Comparison of ENCODE assay signal across 8 cellular contexts in the genomic region with DNA sequence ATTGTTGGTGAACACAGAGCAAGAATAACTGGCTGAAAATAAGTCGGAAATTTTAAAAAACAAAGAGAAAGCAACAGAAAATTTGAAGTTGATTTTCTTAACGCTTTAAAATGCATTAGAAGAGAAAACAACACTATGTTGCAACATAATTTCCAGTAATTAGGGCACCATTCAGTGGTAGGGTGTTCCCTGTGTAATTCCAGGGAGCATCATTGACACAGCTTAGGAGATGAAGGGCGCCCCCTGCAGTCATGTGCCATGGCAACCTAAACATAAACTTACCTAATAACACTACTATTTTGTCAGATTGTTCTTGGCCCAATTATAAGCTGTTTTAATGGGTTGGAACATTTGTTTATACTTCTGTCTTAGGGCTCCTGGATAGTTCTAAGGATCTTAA.
DNase-seq lines count a peak whose midpoint lies in the region; ATAC-seq and TF ChIP-seq lines count a peak whose summit lies in the region.

No MANE protein-coding gene starts in this region.

- no peak for ATAC-seq in HG03342 (IDR thresholded peaks at IDR 0.05; ENCODE audit: unreplicated experiment)

- H3F3A ChIP-seq in GM23248 (ENCODE audit: insufficient read depth): no peaks in the 10 kb centered on the region

- H3K4me1 ChIP-seq in GM23248 (ENCODE audit: insufficient read depth): no peaks in the 10 kb centered on the region
- peaks cover 24% of the 10 kb centered on the region for H3K4me1 ChIP-seq in left ventricle myocardium inferior
- no peaks in the 10 kb centered on the region for H3K4me1 ChIP-seq in testis

- no peak for TF ChIP-seq POLR2A in testis (IDR thresholded peaks at IDR 0.05)

- H3K79me2 ChIP-seq in GM23248 (ENCODE audit: insufficient read depth): no peaks in the 10 kb centered on the region

- in situ Hi-C loops in GM23248 (cut with MboI): no loop called here
- in situ Hi-C loops in SK-MEL-5 (cut with HindIII; ENCODE audit: low pct_unique_long_range_greater_than_20kb, low sequenced_read_pairs): no loop called here

- H3K9me2 ChIP-seq in GM23248 (ENCODE audit: insufficient read depth): no peaks in the 10 kb centered on the region

- peak overlapping the region; percentile 39 for H3K4me2 ChIP-seq in GM23248 (ENCODE audit: unreplicated experiment)

- H3K36me3 ChIP-seq in GM23248 (ENCODE audit: low read depth) (no peaks in the 10 kb centered on the region), left ventricle myocardium inferior (peaks cover 16% of the 10 kb centered on the region), testis (ENCODE audit: low read depth, missing control alignments) (no peaks in the 10 kb centered on the region)

- peak; percentile 21 for DNase-seq in AG08396 (ENCODE audit: low spot score)
- DNase-seq in GM23248: peak; percentile 79
- peak; percentile 53 for DNase-seq in SK-MEL-5 (ENCODE audit: low read depth, low spot score)
- DNase-seq in left ventricle myocardium inferior: peak; percentile 55
- DNase-seq in testis: peak; percentile 84
- no peak for DNase-seq in NK-92 (lab: John Stamatoyannopoulos, UW; ENCODE audit: unreplicated experiment)
- DNase-seq in occipital lobe (lab: John Stamatoyannopoulos, UW): no peak

- H3K27ac ChIP-seq in GM23248 (no peak overlapping the region), left ventricle myocardium inferior (replicated peaks) (no peak overlapping the region), testis (no peak overlapping the region)

- TF ChIP-seq CTCF in left ventricle myocardium inferior (IDR thresholded peaks at IDR 0.05; ENCODE audit: borderline replicate concordance): peak; percentile 57
- TF ChIP-seq CTCF in testis (IDR thresholded peaks at IDR 0.05): peak in 2 of 3 experiments; percentile 39 to 53

- no peaks in the 10 kb centered on the region for H3K9me3 ChIP-seq in GM23248 (ENCODE audit: low read depth)
- no peaks in the 10 kb centered on the region for H3K9me3 ChIP-seq in left ventricle myocardium inferior (replicated peaks)
- H3K9me3 ChIP-seq in testis: no peaks in the 10 kb centered on the region

- H2AFZ ChIP-seq in GM23248: no peak overlapping the region

- no peaks in the 10 kb centered on the region for H3K27me3 ChIP-seq in GM23248 (replicated peaks; ENCODE audit: insufficient read depth)
- H3K27me3 ChIP-seq in left ventricle myocardium inferior (ENCODE audit: low read depth): no peaks in the 10 kb centered on the region
- no peaks in the 10 kb centered on the region for H3K27me3 ChIP-seq in testis

- intact Hi-C loops in left ventricle myocardium inferior (cut with micrococcal nuclease) (no loop called here), testis (cut with DNase I; ENCODE audit: low total_unique reads) (no loop called here)

- H3K9ac ChIP-seq in GM23248: no peak overlapping the region

- H4K20me1 ChIP-seq in GM23248 (ENCODE audit: insufficient read depth): no peaks in the 10 kb centered on the region

- no peak overlapping the region for H3K4me3 ChIP-seq in GM23248
- H3K4me3 ChIP-seq in left ventricle myocardium inferior: no peak overlapping the region
- no peak overlapping the region for H3K4me3 ChIP-seq in testis

- 0 to 4% methylated on average over 3 of the region's 3 CpGs for WGBS in GM23248 (ENCODE audit: low coverage in 1 of 2, low lambda C conversion rate in 2 of 2, missing lambda C conversion rate in 2 of 2), 2 experiments
- WGBS in testis, 2 donors: 38 to 46% methylated on average over 3 of the region's 3 CpGs

Comparison
In these comparisons a context has a peak if more than half of its experiments do, and no peak if none do; other contexts are left out.
1. DNase-seq: peak in AG08396 (single experiment), GM23248 (single experiment), SK-MEL-5 (single experiment), left ventricle myocardium inferior (single experiment) and testis (single experiment); none in NK-92 (single experiment) and occipital lobe (single experiment).